Comparison of ENCODE assay signal across 15 cellular contexts in genomic region chr17:652310-652709, GRCh38.
DNase-seq lines count a peak whose midpoint lies in the region; ATAC-seq and TF ChIP-seq lines count a peak whose summit lies in the region.
"Had no signal": no experiment of that assay in that cellular context is flagged by ENCODE, and none has a peak within 500 bp of the region (broad histone marks: within the 10 kb centered on the region; RNA-seq: fewer than 3 reads in every experiment).

No MANE protein-coding gene starts in this region.

- ATAC-seq in heart right ventricle = peak; percentile 89 to 97 (median 92)
- ATAC-seq: activated CD8-positive, alpha-beta memory T cell treated with anti-CD3 and anti-CD28 coated beads, Interleukin-2, amount 10 ng/mL, durations not matched to agents 7 days and 5 days had no signal

- H3K4me1 ChIP-seq in heart right ventricle (peaks cover 0 to 26% (median 9%) of the 10 kb centered on the region in 9 donors), uterus (no peaks in the 10 kb centered on the region)
- H3K4me1 ChIP-seq: BLaER1 treated with 17β-estradiol and CSF1 and Interleukin-3, amounts not matched to agents 10 nM and 100 nM had no signal

- H3K9me3 ChIP-seq in heart right ventricle (no peaks in the 10 kb centered on the region), uterus (no peaks in the 10 kb centered on the region)

- no peak overlapping the region for H3K27ac Mint-ChIP-seq in activated naive CD4-positive, alpha-beta T cell treated with anti-CD3 and anti-CD28 coated beads, Interleukin-2, amount 10 ng/mL, durations not matched to agents 7 days and 5 days
- H3K27ac Mint-ChIP-seq: activated CD8-positive, alpha-beta memory T cell treated with anti-CD3 and anti-CD28 coated beads, Interleukin-2, amount 10 ng/mL, durations not matched to agents 7 days and 5 days; progenitor cell of endocrine pancreas had no signal

- no peak for TF ChIP-seq POLR2A in uterus (IDR thresholded peaks at IDR 0.05)

- DNase-seq in cerebellar nuclear complex (lab: John Stamatoyannopoulos, UW) (peak; percentile 44 to 73), heart right ventricle (peak; percentile 77 to 86), posterior cingulate gyrus (peak in 9 of 10 donors; percentile 41 to 93 (median 74)), uterus (peak; percentile 71 to 87), COLO829 (ENCODE audit: low spot score) (no peak)
- DNase-seq in activated CD8-positive, alpha-beta memory T cell treated with anti-CD3 and anti-CD28 coated beads, Interleukin-2, amount 50 U/mL, for 48 hours = no peak
- DNase-seq in activated naive CD4-positive, alpha-beta T cell treated with anti-CD3 and anti-CD28 coated beads, Interleukin-2, amount 10 ng/mL, durations not matched to agents 7 days and 5 days = no peak
- DNase-seq: activated CD4-positive, CD25-positive, alpha-beta regulatory T cell treated with anti-CD3 and anti-CD28 coated beads, Interleukin-2, amount 50 U/mL, for 72 hours; activated CD8-positive, alpha-beta memory T cell treated with anti-CD3 and anti-CD28 coated beads, Interleukin-2, amount 10 ng/mL, durations not matched to agents 7 days and 5 days; activated gamma-delta T cell treated with Interleukin-2 at 50 U/mL for 16 hours; DND-41; KG1; kidney glomerular epithelial cell had no signal

- H3K9me3 Mint-ChIP-seq in activated naive CD4-positive, alpha-beta T cell treated with anti-CD3 and anti-CD28 coated beads, Interleukin-2, amount 10 ng/mL, durations not matched to agents 7 days and 5 days = no peaks in the 10 kb centered on the region

- no peak overlapping the region for H3K4me3 Mint-ChIP-seq in activated naive CD4-positive, alpha-beta T cell treated with anti-CD3 and anti-CD28 coated beads, Interleukin-2, amount 10 ng/mL, durations not matched to agents 7 days and 5 days
- H3K4me3 Mint-ChIP-seq: activated CD8-positive, alpha-beta memory T cell treated with anti-CD3 and anti-CD28 coated beads, Interleukin-2, amount 10 ng/mL, durations not matched to agents 7 days and 5 days had no signal

- CTCF ChIA-PET in activated naive CD4-positive, alpha-beta T cell treated with anti-CD3 and anti-CD28 coated beads, Interleukin-2, amount 10 ng/mL, durations not matched to agents 7 days and 5 days (lab: Charles Lee) = no interaction called here

- peaks cover 37% of the 10 kb centered on the region for H3K36me3 Mint-ChIP-seq in activated naive CD4-positive, alpha-beta T cell treated with anti-CD3 and anti-CD28 coated beads, Interleukin-2, amount 10 ng/mL, durations not matched to agents 7 days and 5 days

- TF ChIP-seq CTCF in heart right ventricle (IDR thresholded peaks at IDR 0.05) (no peak), uterus (IDR thresholded peaks at IDR 0.05) (no peak)

- no peaks in the 10 kb centered on the region for H3K27me3 Mint-ChIP-seq in activated naive CD4-positive, alpha-beta T cell treated with anti-CD3 and anti-CD28 coated beads, Interleukin-2, amount 10 ng/mL, durations not matched to agents 7 days and 5 days
- H3K27me3 Mint-ChIP-seq: activated CD8-positive, alpha-beta memory T cell treated with anti-CD3 and anti-CD28 coated beads, Interleukin-2, amount 10 ng/mL, durations not matched to agents 7 days and 5 days; progenitor cell of endocrine pancreas had no signal

- intact Hi-C loops in heart right ventricle (cut with DNase I) = no loop called here
- intact Hi-C loops in posterior cingulate gyrus (cut with DNase I) = no loop called here
- intact Hi-C loops in uterus (cut with DNase I; ENCODE audit: low total_unique reads) = no loop called here

- no peak overlapping the region for H3K4me3 ChIP-seq in heart right ventricle
- H3K4me3 ChIP-seq in uterus = no peak overlapping the region
- H3K4me3 ChIP-seq: BLaER1 treated with 17β-estradiol and CSF1 and Interleukin-3, amounts not matched to agents 10 nM and 100 nM had no signal

- WGBS in heart right ventricle, 2 donors = 36 to 44% methylated on average over 9 of the region's 9 CpGs

- H3K27ac ChIP-seq in heart right ventricle = peak overlapping the region in 9 of 10 donors; percentile 10 to 78 (median 57)
- peak overlapping the region in 1 of 2 donors; percentile 40 for H3K27ac ChIP-seq in uterus
- H3K27ac ChIP-seq: BLaER1 treated with 17β-estradiol and CSF1 and Interleukin-3, amounts not matched to agents 10 nM and 100 nM had no signal

- no peaks in the 10 kb centered on the region for H3K4me1 Mint-ChIP-seq in activated naive CD4-positive, alpha-beta T cell treated with anti-CD3 and anti-CD28 coated beads, Interleukin-2, amount 10 ng/mL, durations not matched to agents 7 days and 5 days
- H3K4me1 Mint-ChIP-seq: activated CD8-positive, alpha-beta memory T cell treated with anti-CD3 and anti-CD28 coated beads, Interleukin-2, amount 10 ng/mL, durations not matched to agents 7 days and 5 days had no signal

- peaks cover 0 to 89% (median 17%) of the 10 kb centered on the region in 9 donors for H3K36me3 ChIP-seq in heart right ventricle
- no peaks in the 10 kb centered on the region for H3K36me3 ChIP-seq in uterus

- H3K27me3 ChIP-seq in heart right ventricle (no peaks in the 10 kb centered on the region), uterus (no peaks in the 10 kb centered on the region)
- H3K27me3 ChIP-seq: BLaER1 treated with 17β-estradiol and CSF1 and Interleukin-3, amounts not matched to agents 10 nM and 100 nM had no signal

Comparison
In these comparisons a context has a peak if more than half of its experiments do, and no peak if none do; other contexts are left out.
1. DNase-seq: peak in cerebellar nuclear complex (2 of 2), heart right ventricle (2 of 2), posterior cingulate gyrus (9 of 10) and uterus (2 of 2); none in COLO829 (single experiment), activated CD8-positive, alpha-beta memory T cell treated with anti-CD3 and anti-CD28 coated beads, Interleukin-2, amount 50 U/mL, for 48 hours (single experiment) and activated naive CD4-positive, alpha-beta T cell treated with anti-CD3 and anti-CD28 coated beads, Interleukin-2, amount 10 ng/mL, durations not matched to agents 7 days and 5 days (single experiment).